23 cellular contexts compared by ENCODE assay signal in genomic region chr22:47996446-47996857, GRCh38.
DNase-seq lines count a peak whose midpoint lies in the region; ATAC-seq and TF ChIP-seq lines count a peak whose summit lies in the region.
"Had no signal": no experiment of that assay in that cellular context is flagged by ENCODE, and none has a peak within 500 bp of the region (broad histone marks: within the 10 kb centered on the region; RNA-seq: fewer than 3 reads in every experiment).

No MANE protein-coding gene starts in this region.

- H3K36me3 ChIP-seq in GM06990 (ENCODE audit: control insufficient read depth, insufficient read depth, low read length) (no peaks in the 10 kb centered on the region), PC-9 (ENCODE audit: low read depth) (no peaks in the 10 kb centered on the region)
- H3K36me3 ChIP-seq: heart left ventricle had no signal

- no peaks in the 10 kb centered on the region for H3K4me1 ChIP-seq in PC-9 (replicated peaks; ENCODE audit: insufficient read depth)
- H3K4me1 ChIP-seq: heart left ventricle had no signal

- CTCF ChIA-PET in PC-9 (lab: Charles Lee): no interaction called here

- no peaks in the 10 kb centered on the region for H3K79me2 ChIP-seq in PC-9 (ENCODE audit: low read depth)

- no peak overlapping the region for H2AFZ ChIP-seq in PC-9

- no peaks in the 10 kb centered on the region for H3K9me2 ChIP-seq in PC-9 (ENCODE audit: insufficient read depth)

- TF ChIP-seq CTCF in GM06990 (IDR thresholded peaks at IDR 0.05; ENCODE audit: insufficient read depth, low read length, poor library complexity, severe bottlenecking) (no peak), PC-9 (conservative IDR thresholded peaks at IDR 0.05) (no peak)

- H3K9me3 ChIP-seq in PC-9 (ENCODE audit: insufficient read depth, low read depth): no peaks in the 10 kb centered on the region
- H3K9me3 ChIP-seq: heart left ventricle had no signal

- H3K4me3 ChIP-seq in GM06990 (replicated peaks; ENCODE audit: low read depth, low read length): no peak overlapping the region
- no peak overlapping the region for H3K4me3 ChIP-seq in Jurkat, Clone E6-1 (ENCODE audit: low read length)
- H3K4me3 ChIP-seq in PC-9: no peak overlapping the region
- H3K4me3 ChIP-seq: heart left ventricle had no signal

- no TSS peak for BruUV-seq in PC-9 (replicated peaks; lab: Mats Ljungman, UMichigan)

- ATAC-seq in GM19351 (IDR thresholded peaks at IDR 0.05; ENCODE audit: unreplicated experiment) (peak; percentile 43), GM21529 (IDR thresholded peaks at IDR 0.05; ENCODE audit: unreplicated experiment) (no peak)
- ATAC-seq: heart left ventricle, left lobe of liver, sciatic nerve had no signal

- no peak overlapping the region for H3K4me2 ChIP-seq in PC-9

- POLR2A ChIA-PET in PC-9 (lab: Charles Lee; ENCODE audit: unreplicated experiment): no interaction called here

- H3K27me3 ChIP-seq in GM06990 (replicated peaks; ENCODE audit: control insufficient read depth, insufficient read depth, low read length) (no peaks in the 10 kb centered on the region), PC-9 (ENCODE audit: insufficient read depth, low read depth) (peaks cover 97% of the 10 kb centered on the region)

- H3F3A ChIP-seq in PC-9 (ENCODE audit: insufficient read depth, low read depth): no peaks in the 10 kb centered on the region

- intact Hi-C loops in PC-9 (cut with micrococcal nuclease; ENCODE audit: unreplicated experiment): no loop called here

- no peaks in the 10 kb centered on the region for H4K20me1 ChIP-seq in PC-9 (ENCODE audit: insufficient read depth)

- H3K27ac ChIP-seq in PC-9: no peak overlapping the region
- H3K27ac ChIP-seq: C4-2B, heart left ventricle had no signal

- DNase-seq in GM06990 (ENCODE audit: extremely low read depth, insufficient read length) (peak; percentile 56), germinal center (ENCODE audit: low spot score) (peak; percentile 78), PC-9 (no peak), amniotic stem cell (lab: John Stamatoyannopoulos, UW) (no peak)
- peak; percentile 31 for DNase-seq in Jurkat, Clone E6-1 (ENCODE audit: low read depth, low spot score)
- no peak for DNase-seq in activated T-cell treated with anti-CD3 and anti-CD28 coated beads, Interleukin-2, amount 50 U/mL, for 48 hours
- DNase-seq: activated CD4-positive, alpha-beta memory T cell treated with anti-CD3 and anti-CD28 coated beads, Interleukin-2, amount 10 ng/mL, durations not matched to agents 7 days and 5 days; activated gamma-delta T cell treated with Interleukin-2 at 50 U/mL for 16 hours; activated T-cell treated with anti-CD3 and anti-CD28 coated beads for 4 hours; dermis blood vessel endothelial cell; GF-D8; heart left ventricle; HFFc6; Karpas-422; NCI-H1092 treated with DMSO at 0.1 percent for 48 hours; NCI-H524 treated with DMSO at 0.1 percent for 48 hours; SHP77 treated with DMSO at 0.1 percent for 48 hours; T-helper 2 cell had no signal

Comparison
In these comparisons a context has a peak if more than half of its experiments do, and no peak if none do; other contexts are left out.
1. DNase-seq: peak in GM06990 (single experiment), Jurkat, Clone E6-1 (single experiment) and germinal center (single experiment); none in PC-9 (0 of 2), amniotic stem cell (single experiment) and activated T-cell treated with anti-CD3 and anti-CD28 coated beads, Interleukin-2, amount 50 U/mL, for 48 hours (0 of 2).